In the genomic region with DNA sequence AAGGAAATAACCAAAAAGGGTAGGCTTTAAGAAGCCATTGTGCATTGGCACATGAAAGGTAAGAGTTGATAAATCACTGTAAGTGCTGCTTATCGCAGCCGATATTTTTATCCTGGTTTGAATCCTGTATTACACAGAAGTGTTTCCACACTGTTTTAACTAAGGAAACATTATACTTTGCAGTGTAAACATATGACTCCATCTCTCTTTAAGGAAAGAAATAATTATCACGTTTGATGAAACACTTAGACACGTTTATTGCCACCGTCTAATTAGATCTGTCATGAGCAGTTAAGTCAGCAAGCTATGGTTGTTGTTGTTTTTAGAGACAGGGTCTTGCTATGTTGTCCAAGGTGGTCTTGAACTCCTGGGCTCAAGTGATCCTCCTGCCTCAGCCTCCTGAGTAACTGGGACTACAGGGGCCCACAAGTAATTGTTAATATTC, we compare ENCODE assay signal across 11 cellular contexts.
DNase-seq lines count a peak whose midpoint lies in the region; ATAC-seq and TF ChIP-seq lines count a peak whose summit lies in the region.
"Had no signal": no experiment of that assay in that cellular context is flagged by ENCODE, and none has a peak within 500 bp of the region (broad histone marks: within the 10 kb centered on the region; RNA-seq: fewer than 3 reads in every experiment).

No MANE protein-coding gene starts in this region.

- H3K4me3 ChIP-seq in CD8-positive, alpha-beta memory T cell (ENCODE audit: low read length): peak overlapping the region; percentile 76
- H3K4me3 ChIP-seq in ascending aorta (peak overlapping the region in 1 of 2 donors; percentile 84), neural progenitor cell (peak overlapping the region; percentile 89)

- peak overlapping the region; percentile 87 for H3K4me2 ChIP-seq in neural progenitor cell

- H3K36me3 ChIP-seq in CD8-positive, alpha-beta memory T cell (ENCODE audit: insufficient read depth, low read length): no peaks in the 10 kb centered on the region
- peaks cover 27% of the 10 kb centered on the region for H3K36me3 ChIP-seq in KOPT-K1 (ENCODE audit: insufficient read depth, low read length)
- no peaks in the 10 kb centered on the region for H3K36me3 ChIP-seq in ascending aorta
- H3K36me3 ChIP-seq in neural progenitor cell: no peaks in the 10 kb centered on the region
- H3K36me3 ChIP-seq: tibial nerve had no signal

- no peaks in the 10 kb centered on the region for H3K27me3 ChIP-seq in CD8-positive, alpha-beta memory T cell (ENCODE audit: insufficient read depth, low read length, poor library complexity, severe bottlenecking)
- no peaks in the 10 kb centered on the region for H3K27me3 ChIP-seq in ascending aorta
- peaks cover 4% of the 10 kb centered on the region for H3K27me3 ChIP-seq in neural progenitor cell
- H3K27me3 ChIP-seq: tibial nerve had no signal

- H3K27me3 Mint-ChIP-seq in CD8-positive, alpha-beta memory T cell: peaks cover 0 to 2% of the 10 kb centered on the region in 2 donors
- H3K27me3 Mint-ChIP-seq in neural progenitor cell (ENCODE audit: insufficient read depth, low read depth): peaks cover 5% of the 10 kb centered on the region

- no peak overlapping the region for H3K9ac ChIP-seq in neural progenitor cell

- peaks cover 0 to 32% (median 4%) of the 10 kb centered on the region in 3 donors for H3K36me3 Mint-ChIP-seq in CD8-positive, alpha-beta memory T cell
- H3K36me3 Mint-ChIP-seq in neural progenitor cell: peaks cover 5% of the 10 kb centered on the region

- peaks cover 0 to 1% (median 0%) of the 10 kb centered on the region in 5 donors for H3K9me3 Mint-ChIP-seq in CD8-positive, alpha-beta memory T cell
- peaks cover 9% of the 10 kb centered on the region for H3K9me3 Mint-ChIP-seq in neural progenitor cell

- H3K4me3 Mint-ChIP-seq in CD8-positive, alpha-beta memory T cell: peak overlapping the region; percentile 97 to 100 (median 98)
- peak overlapping the region; percentile 93 for H3K4me3 Mint-ChIP-seq in neural progenitor cell

- TF ChIP-seq CTCF in ascending aorta (IDR thresholded peaks at IDR 0.05) (no peak), neural progenitor cell (IDR thresholded peaks at IDR 0.05) (no peak)

- H3K27ac ChIP-seq in CD8-positive, alpha-beta memory T cell (ENCODE audit: low read depth, low read length): peak overlapping the region; percentile 32
- H3K27ac ChIP-seq in KOPT-K1 (ENCODE audit: low read depth, low read length, poor library complexity, severe bottlenecking) (peak overlapping the region; percentile 95), ascending aorta (peak overlapping the region; percentile 93 to 96), neural progenitor cell (no peak overlapping the region)

- peaks cover 73 to 76% (median 75%) of the 10 kb centered on the region in 3 donors for H3K4me1 Mint-ChIP-seq in CD8-positive, alpha-beta memory T cell
- H3K4me1 Mint-ChIP-seq in neural progenitor cell: peaks cover 9% of the 10 kb centered on the region

- H3F3A ChIP-seq in neural progenitor cell (ENCODE audit: low read depth): peaks cover 7% of the 10 kb centered on the region

- CTCF ChIA-PET in CD8-positive, alpha-beta memory T cell (lab: Charles Lee): interaction anchor here (0.5 to 2.6 kb wide), 6 partner anchors 30 to 141 kb away, joined by 3 to 7 read pairs (median 4); no protein-coding TSS in a partner anchor

- peaks cover 7% of the 10 kb centered on the region for H4K20me1 ChIP-seq in neural progenitor cell (ENCODE audit: low read depth)

- no peak overlapping the region for H2AFZ ChIP-seq in neural progenitor cell (replicated peaks)

- intact Hi-C loops in ascending aorta (cut with DNase I): no loop called here

- peak overlapping the region; percentile 91 to 97 (median 96) for H3K27ac Mint-ChIP-seq in CD8-positive, alpha-beta memory T cell
- no peak overlapping the region for H3K27ac Mint-ChIP-seq in neural progenitor cell

- H3K79me2 ChIP-seq in neural progenitor cell (ENCODE audit: low read depth): peaks cover 27% of the 10 kb centered on the region

- no peak for DNase-seq in CD8-positive, alpha-beta memory T cell
- DNase-seq in ascending aorta (ENCODE audit: low spot score in 2 of 2) (no peak), neural progenitor cell (ENCODE audit: low spot score) (no peak), mucosa of gallbladder (ENCODE audit: low spot score) (no peak), RKO (ENCODE audit: low spot score) (no peak), NCI-H1105 treated with DMSO at 0.1 percent for 48 hours (lab: John Stamatoyannopoulos, UW) (no peak)
- DNase-seq: effector CD8-positive, alpha-beta T cell; kidney had no signal

- POLR2A ChIA-PET in CD8-positive, alpha-beta memory T cell (lab: Charles Lee): interaction anchor here (0.6 to 1.4 kb wide), 4 partner anchors 35 to 87 kb away, joined by 3 to 11 read pairs (median 4); no protein-coding TSS in a partner anchor

- H3K9me3 ChIP-seq in CD8-positive, alpha-beta memory T cell (ENCODE audit: low read length): no peaks in the 10 kb centered on the region
- H3K9me3 ChIP-seq in KOPT-K1 (ENCODE audit: insufficient read depth, low read length, poor library complexity, severe bottlenecking): no peaks in the 10 kb centered on the region
- H3K9me3 ChIP-seq in ascending aorta: no peaks in the 10 kb centered on the region
- no peaks in the 10 kb centered on the region for H3K9me3 ChIP-seq in neural progenitor cell (ENCODE audit: low read depth)
- H3K9me3 ChIP-seq: tibial nerve had no signal

- no peak for ATAC-seq in GM21723 (IDR thresholded peaks at IDR 0.05; ENCODE audit: unreplicated experiment)

- H3K4me1 ChIP-seq in CD8-positive, alpha-beta memory T cell (ENCODE audit: insufficient read depth, low read length): peaks cover 51% of the 10 kb centered on the region
- peaks cover 4 to 33% of the 10 kb centered on the region in 2 donors for H3K4me1 ChIP-seq in ascending aorta
- peaks cover 12% of the 10 kb centered on the region for H3K4me1 ChIP-seq in neural progenitor cell
